9 cellular contexts compared by ENCODE assay signal in genomic region chrX:22081475-22082092, GRCh38. TPM values are rescaled to one million over a fixed set of nuclear protein-coding genes. Genes with fewer than 3 reads are reported as not detected.
DNase-seq lines count a peak whose midpoint lies in the region; TF ChIP-seq lines count a peak whose summit lies in the region.
"Had no signal": no experiment of that assay in that cellular context is flagged by ENCODE, and none has a peak within 500 bp of the region (broad histone marks: within the 10 kb centered on the region; RNA-seq: fewer than 3 reads in every experiment).

No MANE protein-coding gene starts in this region.

- H3K4me3 Mint-ChIP-seq in H9: no peak overlapping the region
- H3K4me3 Mint-ChIP-seq: activated naive CD8-positive, alpha-beta T cell had no signal

- no peaks in the 10 kb centered on the region for H3K36me3 Mint-ChIP-seq in H9 (ENCODE audit: insufficient read depth in 1 of 3, low read depth in 3 of 3)

- no peak overlapping the region for H3K4ac ChIP-seq in H9 (ENCODE audit: low read depth, low read length)

- no peaks in the 10 kb centered on the region for H4K20me1 ChIP-seq in H9 (ENCODE audit: control insufficient read depth, insufficient read depth, insufficient read length)

- H3K27ac ChIP-seq in H9 (ENCODE audit: insufficient read length, low read depth, low read length): no peak overlapping the region

- no peaks in the 10 kb centered on the region for H3K23me2 ChIP-seq in H9 (ENCODE audit: insufficient read length, low read depth, low read length, poor library complexity, severe bottlenecking)

- H4K8ac ChIP-seq in H9 (replicated peaks; ENCODE audit: insufficient read length, low read depth, low read length): no peak overlapping the region

- H3K4me1 Mint-ChIP-seq in H9: peaks cover 10 to 12% of the 10 kb centered on the region in 2 experiments

- no peak overlapping the region for H3K56ac ChIP-seq in H9 (ENCODE audit: insufficient read length, low read depth, low read length)

- DNase-seq in ELR (ENCODE audit: low read depth) (peak; percentile 62), H9 (peak; percentile 50), NCI-H460 (ENCODE audit: extremely low read depth, low read depth) (peak; percentile 55), fibroblast of pulmonary artery (ENCODE audit: low read depth) (peak; percentile 69), renal cortical epithelial cell (ENCODE audit: low read depth) (peak; percentile 53), NCI-H226 (no peak), KG1 (lab: John Stamatoyannopoulos, UW) (no peak)
- peak; percentile 80 for DNase-seq in activated CD8-positive, alpha-beta memory T cell treated with anti-CD3 and anti-CD28 coated beads for 24 hours

- H2BK20ac ChIP-seq in H9 (ENCODE audit: low read depth, low read length, poor library complexity, severe bottlenecking): no peak overlapping the region

- no peaks in the 10 kb centered on the region for H3K27me3 ChIP-seq in H9 (ENCODE audit: insufficient read depth, low read length)

- WGBS in H9 (ENCODE audit: extremely low coverage, insufficient read length, low lambda C conversion rate): no CpG with 5 or more reads among the region's 7 CpGs

- no peaks in the 10 kb centered on the region for H3K79me2 ChIP-seq in H9 (ENCODE audit: insufficient read depth, low read length)

- H2BK5ac ChIP-seq in H9 (ENCODE audit: insufficient read length, low read length): no peak overlapping the region

- peaks cover 2% of the 10 kb centered on the region for H3K4me1 ChIP-seq in H9 (ENCODE audit: insufficient read depth, low read length)

- no peak overlapping the region for H3K27ac Mint-ChIP-seq in H9
- H3K27ac Mint-ChIP-seq: activated naive CD8-positive, alpha-beta T cell had no signal

- peaks cover 0 to 22% of the 10 kb centered on the region in 2 experiments; a peak in 3 of 5 replicates for H3K9me3 Mint-ChIP-seq in H9

- no peaks in the 10 kb centered on the region for H3K9me3 ChIP-seq in H9 (ENCODE audit: control insufficient read depth, low read depth, low read length)

- H3K4me2 ChIP-seq in H9 (ENCODE audit: insufficient read depth, insufficient read length, low read length): no peak overlapping the region

- no peaks in the 10 kb centered on the region for H3K27me3 Mint-ChIP-seq in H9 (ENCODE audit: low read depth)
- H3K27me3 Mint-ChIP-seq: activated naive CD8-positive, alpha-beta T cell had no signal

- H2BK120ac ChIP-seq in H9 (ENCODE audit: low read depth, low read length, poor library complexity, severe bottlenecking): no peak overlapping the region

- no peak overlapping the region for H4K91ac ChIP-seq in H9 (ENCODE audit: insufficient read length, low read depth, low read length)

- no peak overlapping the region for H2AFZ ChIP-seq in H9 (ENCODE audit: low read length)

- H3K18ac ChIP-seq in H9 (ENCODE audit: insufficient read length, low read depth, low read length): no peak overlapping the region

- H3K79me1 ChIP-seq in H9 (ENCODE audit: insufficient read depth, low read depth, low read length, poor library complexity, severe bottlenecking): no peaks in the 10 kb centered on the region

- H4K5ac ChIP-seq in H9 (ENCODE audit: insufficient read length, low read depth, low read length): no peak overlapping the region

- no peak overlapping the region for H3K14ac ChIP-seq in H9 (ENCODE audit: insufficient read depth, low read length)

- peak; percentile 96 for TF ChIP-seq CTCF in H9 (conservative IDR thresholded peaks at IDR 0.05)
- peak; percentile 72 for TF ChIP-seq CTCF in fibroblast of pulmonary artery (IDR thresholded peaks at IDR 0.05; ENCODE audit: low read length, missing control alignments)

- no peak overlapping the region for H3T11ph ChIP-seq in H9 (ENCODE audit: low read length)

- no peak overlapping the region for H3K4me3 ChIP-seq in fibroblast of pulmonary artery (replicated peaks; ENCODE audit: low read depth, low read length)

- no peak overlapping the region for H3K9ac ChIP-seq in H9 (ENCODE audit: extremely low read depth, insufficient read length, low read length)

- no peak overlapping the region for H2BK12ac ChIP-seq in H9 (ENCODE audit: insufficient read length, low read depth, low read length)

- H2BK15ac ChIP-seq in H9 (ENCODE audit: low read depth, low read length): no peak overlapping the region

- no peak overlapping the region for H2AK5ac ChIP-seq in H9 (ENCODE audit: insufficient read length, low read length)

- no peak overlapping the region for H3K23ac ChIP-seq in H9 (ENCODE audit: insufficient read length, low read depth, low read length)

RNA-seq across cellular contexts. Expression of gene PHEX, which starts 49.5 kb away (rescaled TPM):
- total RNA-seq in H9 (2021): 0.11 and 0.15 TPM in 2 replicates
- 0.64 and 0.84 TPM in 2 replicates for total RNA-seq in NCI-H460 (2014; rRNA removed; shearing (Covaris generic))
- polyA plus RNA-seq in NCI-H460 (2014; cell fraction: nucleus; rRNA removed): 0.07 and 0.40 TPM in 2 replicates
- total RNA-seq in renal cortical epithelial cell: 0.35 and 1.0 TPM in 2 replicates

Comparison
In these comparisons a context has a peak if more than half of its experiments do, and no peak if none do; other contexts are left out.
1. DNase-seq: peak in ELR (single experiment), H9 (single experiment), NCI-H460 (single experiment), activated CD8-positive, alpha-beta memory T cell treated with anti-CD3 and anti-CD28 coated beads for 24 hours (single experiment), fibroblast of pulmonary artery (single experiment) and renal cortical epithelial cell (single experiment); none in NCI-H226 (single experiment) and KG1 (single experiment).